11 cellular contexts compared by ENCODE assay signal in the genomic region with DNA sequence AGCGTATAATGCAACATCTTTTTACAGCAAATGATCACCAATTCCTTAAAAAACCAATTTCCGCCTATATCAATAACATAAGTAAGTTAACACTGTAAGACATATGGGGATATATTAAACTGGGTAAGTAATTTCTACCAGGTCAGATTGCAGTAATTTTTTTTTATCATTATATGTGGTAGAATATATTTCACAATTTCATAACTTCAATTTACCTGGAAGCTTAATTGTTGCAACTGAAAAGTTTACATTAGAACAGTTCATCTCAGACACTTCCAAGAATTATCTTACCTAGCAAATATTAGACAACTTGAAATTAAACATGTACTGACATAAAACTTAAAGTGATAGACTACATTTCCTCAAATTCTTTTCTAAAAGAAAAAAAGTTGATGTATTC. TPM values are rescaled to one million over a fixed set of nuclear protein-coding genes. Genes with fewer than 3 reads are reported as not detected.
DNase-seq lines count a peak whose midpoint lies in the region; ATAC-seq, FAIRE-seq and TF ChIP-seq lines count a peak whose summit lies in the region.
"Had no signal": no experiment of that assay in that cellular context is flagged by ENCODE, and none has a peak within 500 bp of the region (broad histone marks: within the 10 kb centered on the region; RNA-seq: fewer than 3 reads in every experiment).

No MANE protein-coding gene starts in this region.

- H3K36me3 Mint-ChIP-seq in stimulated activated naive CD8-positive, alpha-beta T cell treated with anti-CD3 and anti-CD28 coated beads, Interleukin-15, Interleukin-2, amounts not matched to agents 100 ng/mL and 50 ng/mL, for 24 hours (ENCODE audit: low read depth): no peaks in the 10 kb centered on the region
- H3K36me3 Mint-ChIP-seq in astrocyte (ENCODE audit: low read depth, unreplicated experiment): no peaks in the 10 kb centered on the region

- TF ChIP-seq RAD21 in liver (IDR thresholded peaks at IDR 0.05): no peak

- no peak overlapping the region for H3K27ac Mint-ChIP-seq in stimulated activated naive CD8-positive, alpha-beta T cell treated with anti-CD3 and anti-CD28 coated beads, Interleukin-15, Interleukin-2, amounts not matched to agents 100 ng/mL and 50 ng/mL, for 24 hours
- H3K27ac Mint-ChIP-seq in astrocyte (ENCODE audit: unreplicated experiment): no peak overlapping the region

- H3K36me3 ChIP-seq in astrocyte (ENCODE audit: insufficient read depth, low read length) (no peaks in the 10 kb centered on the region), liver (ENCODE audit: control insufficient read depth in 4 of 4, insufficient read depth in 3 of 4, low read depth in 1 of 4, low read length in 3 of 4) (no peaks in the 10 kb centered on the region), uterus (no peaks in the 10 kb centered on the region)

- no peak overlapping the region for H3K27ac ChIP-seq in astrocyte (ENCODE audit: low read depth, low read length)
- H3K27ac ChIP-seq in liver (ENCODE audit: low read depth in 1 of 2, low read length in 2 of 2): no peak overlapping the region
- no peak overlapping the region for H3K27ac ChIP-seq in uterus

- peaks cover 8% of the 10 kb centered on the region for H4K20me1 ChIP-seq in astrocyte (ENCODE audit: insufficient read depth, low read length)

- TF ChIP-seq POLR2A in uterus (IDR thresholded peaks at IDR 0.05): no peak

- H3K9ac ChIP-seq in astrocyte (ENCODE audit: low read length) (peak overlapping the region; percentile 24), liver (ENCODE audit: low read depth in 1 of 2, low read length in 2 of 2) (peak overlapping the region; percentile 26 to 28)

- intact Hi-C loops in uterus (cut with DNase I; ENCODE audit: low total_unique reads): no loop called here

- WGBS in liver: 70% methylated on average over 2 of the region's 2 CpGs

- H2AFZ ChIP-seq in astrocyte (ENCODE audit: low read depth, low read length): no peak overlapping the region

- peak overlapping the region; percentile 88 for H3K4me2 ChIP-seq in astrocyte (ENCODE audit: low read length)

- TF ChIP-seq CTCF in astrocyte (IDR thresholded peaks at IDR 0.05; ENCODE audit: insufficient read depth, low read depth, low read length) (no peak), liver (IDR thresholded peaks at IDR 0.05; ENCODE audit: low read depth, low read length, missing input control) (no peak), uterus (IDR thresholded peaks at IDR 0.05) (no peak)

- peaks cover 73% of the 10 kb centered on the region for H3K4me1 Mint-ChIP-seq in stimulated activated naive CD8-positive, alpha-beta T cell treated with anti-CD3 and anti-CD28 coated beads, Interleukin-15, Interleukin-2, amounts not matched to agents 100 ng/mL and 50 ng/mL, for 24 hours (ENCODE audit: low read depth)
- peaks cover 17% of the 10 kb centered on the region for H3K4me1 Mint-ChIP-seq in astrocyte (ENCODE audit: low read depth, unreplicated experiment)

- H3K4me3 ChIP-seq in astrocyte (ENCODE audit: insufficient read depth, low read depth, low read length): peak overlapping the region; percentile 81
- peak overlapping the region in 2 of 3 donors; percentile 21 to 31 for H3K4me3 ChIP-seq in liver (ENCODE audit: low read depth in 1 of 3, low read length in 3 of 3)
- peak overlapping the region; percentile 3 to 21 for H3K4me3 ChIP-seq in uterus
- H3K4me3 ChIP-seq: mucosa of descending colon had no signal

- H3K9me3 ChIP-seq in astrocyte (ENCODE audit: insufficient read depth, low read depth, low read length): no peaks in the 10 kb centered on the region
- H3K9me3 ChIP-seq in liver (ENCODE audit: control insufficient read depth in 4 of 4, low read length in 3 of 4): no peaks in the 10 kb centered on the region
- H3K9me3 ChIP-seq in uterus: no peaks in the 10 kb centered on the region
- H3K9me3 ChIP-seq: mucosa of descending colon had no signal

- H3K27me3 Mint-ChIP-seq in stimulated activated naive CD8-positive, alpha-beta T cell treated with anti-CD3 and anti-CD28 coated beads, Interleukin-15, Interleukin-2, amounts not matched to agents 100 ng/mL and 50 ng/mL, for 24 hours: no peaks in the 10 kb centered on the region
- no peaks in the 10 kb centered on the region for H3K27me3 Mint-ChIP-seq in astrocyte (ENCODE audit: low read depth, unreplicated experiment)

- no peaks in the 10 kb centered on the region for H3K9me3 Mint-ChIP-seq in stimulated activated naive CD8-positive, alpha-beta T cell treated with anti-CD3 and anti-CD28 coated beads, Interleukin-15, Interleukin-2, amounts not matched to agents 100 ng/mL and 50 ng/mL, for 24 hours
- no peaks in the 10 kb centered on the region for H3K9me3 Mint-ChIP-seq in astrocyte (ENCODE audit: unreplicated experiment)

- peak overlapping the region; percentile 94 for H3K4me3 Mint-ChIP-seq in stimulated activated naive CD8-positive, alpha-beta T cell treated with anti-CD3 and anti-CD28 coated beads, Interleukin-15, Interleukin-2, amounts not matched to agents 100 ng/mL and 50 ng/mL, for 24 hours
- H3K4me3 Mint-ChIP-seq in astrocyte (ENCODE audit: unreplicated experiment): peak overlapping the region; percentile 95

- no peaks in the 10 kb centered on the region for H3K27me3 ChIP-seq in astrocyte (ENCODE audit: insufficient read depth, low read length)
- no peaks in the 10 kb centered on the region for H3K27me3 ChIP-seq in liver (ENCODE audit: control insufficient read depth in 4 of 4, insufficient read depth in 4 of 4, low read length in 3 of 4)
- H3K27me3 ChIP-seq in uterus: no peaks in the 10 kb centered on the region

- H3K79me2 ChIP-seq in astrocyte (ENCODE audit: insufficient read depth, low read length): peaks cover 66% of the 10 kb centered on the region

- ATAC-seq in stimulated activated naive CD8-positive, alpha-beta T cell treated with anti-CD3 and anti-CD28 coated beads, Interleukin-15, Interleukin-2, amounts not matched to agents 100 U/mL and 50 U/mL, for 24 hours: no peak
- ATAC-seq in GM18868 (IDR thresholded peaks at IDR 0.05; ENCODE audit: unreplicated experiment) (no peak), GM21447 (IDR thresholded peaks at IDR 0.05; ENCODE audit: unreplicated experiment) (no peak), GM21717 (IDR thresholded peaks at IDR 0.05; ENCODE audit: unreplicated experiment) (no peak)
- ATAC-seq: mucosa of descending colon had no signal

- no peak for FAIRE-seq in astrocyte (lab: Jason Lieb, UNC)

- no peak for DNase-seq in stimulated activated naive CD8-positive, alpha-beta T cell treated with anti-CD3 and anti-CD28 coated beads, Interleukin-15, Interleukin-2, amounts not matched to agents 100 U/mL and 50 U/mL, for 24 hours
- DNase-seq in astrocyte (ENCODE audit: low read depth) (no peak), uterus (no peak)
- DNase-seq: activated CD4-positive, alpha-beta T cell treated with anti-CD3 and anti-CD28 coated beads for 1 hour; effector CD8-positive, alpha-beta T cell; mucosa of descending colon had no signal

- H3K4me1 ChIP-seq in astrocyte (ENCODE audit: insufficient read depth, low read length) (peaks cover 8% of the 10 kb centered on the region), liver (ENCODE audit: control insufficient read depth in 4 of 4, insufficient read depth in 4 of 4, low read length in 3 of 4) (peaks cover 5 to 37% (median 12%) of the 10 kb centered on the region in 4 donors), uterus (peaks cover 0 to 8% of the 10 kb centered on the region in 2 donors)

TF ChIP-seq in liver, 16 proteins besides CTCF, POLR2A, EP300 and RAD21:
- TF ChIP-seq JUND (IDR thresholded peaks at IDR 0.05) (no peak), YY1 (IDR thresholded peaks at IDR 0.05) (no peak), EGR1 (IDR thresholded peaks at IDR 0.05; ENCODE audit: low read depth in 2 of 2) (no peak), TAF1 (conservative IDR thresholded peaks at IDR 0.05) (no peak), GABPA (IDR thresholded peaks at IDR 0.05 in 1 of 2, conservative IDR thresholded peaks at IDR 0.05 in 1 of 2) (no peak), FOXA1 (IDR thresholded peaks at IDR 0.05) (no peak), RXRA (IDR thresholded peaks at IDR 0.05) (no peak)
- TF ChIP-seq, protein P1, sequence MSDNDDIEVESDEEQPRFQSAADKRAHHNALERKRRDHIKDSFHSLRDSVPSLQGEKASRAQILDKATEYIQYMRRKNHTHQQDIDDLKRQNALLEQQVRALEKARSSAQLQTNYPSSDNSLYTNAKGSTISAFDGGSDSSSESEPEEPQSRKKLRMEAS (IDR thresholded peaks at IDR 0.05): no peak
- TF ChIP-seq, protein P2, sequence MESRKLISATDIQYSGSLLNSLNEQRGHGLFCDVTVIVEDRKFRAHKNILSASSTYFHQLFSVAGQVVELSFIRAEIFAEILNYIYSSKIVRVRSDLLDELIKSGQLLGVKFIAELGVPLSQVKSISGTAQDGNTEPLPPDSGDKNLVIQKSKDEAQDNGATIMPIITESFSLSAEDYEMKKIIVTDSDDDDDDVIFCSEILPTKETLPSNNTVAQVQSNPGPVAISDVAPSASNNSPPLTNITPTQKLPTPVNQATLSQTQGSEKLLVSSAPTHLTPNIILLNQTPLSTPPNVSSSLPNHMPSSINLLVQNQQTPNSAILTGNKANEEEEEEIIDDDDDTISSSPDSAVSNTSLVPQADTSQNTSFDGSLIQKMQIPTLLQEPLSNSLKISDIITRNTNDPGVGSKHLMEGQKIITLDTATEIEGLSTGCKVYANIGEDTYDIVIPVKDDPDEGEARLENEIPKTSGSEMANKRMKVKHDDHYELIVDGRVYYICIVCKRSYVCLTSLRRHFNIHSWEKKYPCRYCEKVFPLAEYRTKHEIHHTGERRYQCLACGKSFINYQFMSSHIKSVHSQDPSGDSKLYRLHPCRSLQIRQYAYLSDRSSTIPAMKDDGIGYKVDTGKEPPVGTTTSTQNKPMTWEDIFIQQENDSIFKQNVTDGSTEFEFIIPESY (IDR thresholded peaks at IDR 0.05): no peak
- TF ChIP-seq, protein P3, sequence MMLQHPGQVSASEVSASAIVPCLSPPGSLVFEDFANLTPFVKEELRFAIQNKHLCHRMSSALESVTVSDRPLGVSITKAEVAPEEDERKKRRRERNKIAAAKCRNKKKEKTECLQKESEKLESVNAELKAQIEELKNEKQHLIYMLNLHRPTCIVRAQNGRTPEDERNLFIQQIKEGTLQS (IDR thresholded peaks at IDR 0.05): no peak
TF ChIP-seq in liver: peak in this region for 0.

RNA-seq across cellular contexts. Expression of a gene that starts 2.8 kb away (rescaled TPM):
- total RNA-seq in astrocyte: 10.4 TPM in 2 replicates
- 1 to 10 TPM; 4.6 to 5.9 TPM for total RNA-seq in liver
- polyA plus RNA-seq in liver: 1 to 10 TPM; 1.7 TPM
- total RNA-seq in uterus: 10 to 100 TPM; 10.6 to 48.2 (median 19.1) TPM

RNA-seq across cellular contexts. Expression of a gene that starts 51.9 kb away (rescaled TPM):
- total RNA-seq in astrocyte: 2.2 and 3.9 TPM in 2 replicates
- total RNA-seq in liver: 10 to 100 TPM in 1 of 2 donors, under 1 TPM in 1; 0.17 to 45.3 TPM
- 1 to 10 TPM in 1 of 2 donors, under 1 TPM in 1; 0.49 to 1.2 TPM for polyA plus RNA-seq in liver
- total RNA-seq in uterus: 10 to 100 TPM in 1 of 4 donors, under 1 TPM in 2, not detected in 1; under 0.01 to 38.0 (median 0.12) TPM

Comparison
In these comparisons a context has a peak if more than half of its experiments do, and no peak if none do; other contexts are left out.
1. H3K4me3 ChIP-seq: peak in every context shown above with its lines; median percentile 81 in astrocyte; 26 in liver; 12 in uterus.